9 cellular contexts compared by ENCODE assay signal in the genomic region with DNA sequence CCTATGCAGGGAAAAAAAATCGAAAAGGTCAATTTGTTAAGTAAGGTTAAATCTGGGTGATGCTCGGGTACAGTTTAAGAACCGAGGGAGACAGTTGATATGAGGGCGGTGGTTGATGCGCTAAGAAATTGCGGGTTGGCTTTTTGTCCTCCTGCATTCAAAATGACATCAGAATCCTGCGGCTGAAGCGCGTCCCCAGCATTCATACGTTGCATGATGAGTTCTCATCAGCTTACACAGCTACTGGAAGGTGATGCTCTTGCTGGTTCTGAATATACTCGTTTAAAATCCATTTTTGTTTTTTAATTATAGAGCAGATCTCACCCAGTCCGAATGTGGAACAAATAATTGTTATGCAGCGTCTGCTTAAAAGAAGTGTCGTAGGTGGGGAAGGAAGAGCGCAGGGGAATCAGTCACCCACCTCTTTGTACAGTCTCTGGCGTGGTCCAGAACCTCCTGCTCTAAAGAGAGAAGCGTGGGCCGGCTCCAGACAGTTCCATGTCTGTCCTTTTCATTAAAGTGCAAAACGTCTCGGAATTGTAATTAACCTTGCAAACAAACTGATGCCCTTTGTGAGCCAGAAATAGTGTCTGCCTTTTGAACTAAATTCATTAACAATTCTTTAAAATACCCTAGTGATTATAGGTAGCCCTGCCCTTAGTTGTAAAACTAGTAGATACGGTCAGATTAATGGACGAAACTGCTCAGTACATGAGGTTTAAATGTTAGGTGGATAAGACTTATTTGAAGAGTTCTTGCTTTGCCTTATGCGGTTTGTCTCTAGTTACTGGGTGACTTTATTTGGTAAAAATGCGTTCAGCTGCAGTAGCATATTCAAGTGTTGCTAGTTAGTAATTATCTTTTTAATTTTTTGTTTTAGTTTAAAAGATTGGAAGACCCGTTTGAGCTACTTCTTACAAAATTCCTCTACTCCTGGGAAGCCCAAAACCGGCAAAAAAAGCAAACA. TPM values are rescaled to one million over a fixed set of nuclear protein-coding genes. Genes with fewer than 3 reads are reported as not detected.
DNase-seq lines count a peak whose midpoint lies in the region; ATAC-seq, FAIRE-seq and TF ChIP-seq lines count a peak whose summit lies in the region.
"Had no signal": no experiment of that assay in that cellular context is flagged by ENCODE, and none has a peak within 500 bp of the region (broad histone marks: within the 10 kb centered on the region; RNA-seq: fewer than 3 reads in every experiment).

No MANE protein-coding gene starts in this region.

- no peak for FAIRE-seq in GM12892 (lab: Jason Lieb, UNC)
- FAIRE-seq: endometrium had no signal

- intact Hi-C loops in mammary epithelial cell (cut with micrococcal nuclease), result loop anchor here (2.0 to 5.0 kb wide), 3 partner anchors 97 to 332 kb away; a partner anchor contains a TSS

- TF ChIP-seq CTCF in GM10266 (IDR thresholded peaks at IDR 0.05; ENCODE audit: control insufficient read depth, insufficient read depth, low read depth, missing control alignments), result no peak
- no peak for TF ChIP-seq CTCF in mammary epithelial cell (conservative IDR thresholded peaks at IDR 0.05 in 1 of 2, IDR thresholded peaks at IDR 0.05 in 1 of 2; ENCODE audit: extremely low read depth in 1 of 2, insufficient read depth in 1 of 2, low read depth in 1 of 2, low read length in 2 of 2)

- 21% methylated on average over 25 of the region's 26 CpGs for WGBS in mammary epithelial cell (ENCODE audit: low coverage, missing lambda C conversion rate)

- H3K4me3 ChIP-seq in MG63 (peak overlapping the region; percentile 76), mammary epithelial cell (replicated peaks in 1 of 3; ENCODE audit: insufficient read depth in 1 of 3, low read depth in 2 of 3, low read length in 3 of 3) (peak overlapping the region; percentile 82 to 98 (median 95))

- no peak for ATAC-seq in GM18519 (IDR thresholded peaks at IDR 0.05; ENCODE audit: low FRiP score, unreplicated experiment)

- H3K27ac ChIP-seq in mammary epithelial cell (ENCODE audit: insufficient read depth, low read depth, low read length), result peak overlapping the region; percentile 70

- in situ Hi-C loops in mammary epithelial cell (cut with MboI; ENCODE audit: low sequenced_read_pairs in 2 of 2), result loop anchor here (5.0 to 10.0 kb wide), 2 partner anchors 205 to 208 kb away; no protein-coding TSS in a partner anchor

- H3K4me1 Mint-ChIP-seq in T-helper 2 cell treated with Interferon-gamma antibody and Interleukin-4, amounts not matched to agents 5 μg/mL and 100 μg/mL, for 36 hours (ENCODE audit: low read depth), result peaks cover 27% of the 10 kb centered on the region

- H3K4me1 ChIP-seq in mammary epithelial cell (ENCODE audit: insufficient read depth, low read length), result peaks cover 27% of the 10 kb centered on the region

- H3K27me3 ChIP-seq in MG63 (no peaks in the 10 kb centered on the region), mammary epithelial cell (ENCODE audit: insufficient read depth, low read length) (no peaks in the 10 kb centered on the region)

- H3K79me2 ChIP-seq in mammary epithelial cell (ENCODE audit: insufficient read depth, low read length), result peaks cover 13% of the 10 kb centered on the region

- TF ChIP-seq POLR2A in GM12892 (IDR thresholded peaks at IDR 0.05; ENCODE audit: low read depth, low read length), result no peak

- H3K27me3 Mint-ChIP-seq in T-helper 2 cell treated with Interferon-gamma antibody and Interleukin-4, amounts not matched to agents 5 μg/mL and 100 μg/mL, for 36 hours (ENCODE audit: low read depth), result peaks cover 16% of the 10 kb centered on the region

- peak overlapping the region; percentile 93 for H3K4me2 ChIP-seq in mammary epithelial cell (ENCODE audit: insufficient read depth, low read depth, low read length)

- H4K20me1 ChIP-seq in mammary epithelial cell (ENCODE audit: insufficient read depth, low read length), result no peaks in the 10 kb centered on the region

- DNase-seq in GM10266 (ENCODE audit: extremely low spot score), result peak; percentile 20
- peak; percentile 49 for DNase-seq in MG63
- DNase-seq in T-helper 2 cell treated with Interferon-gamma antibody and Interleukin-4, amounts not matched to agents 5 μg/mL and 100 μg/mL, for 36 hours (ENCODE audit: low spot score), result peak; percentile 67
- DNase-seq in mammary epithelial cell, result no peak
- peak; percentile 63 for DNase-seq in islet precursor cell
- peak; percentile 24 to 43 (median 42) for DNase-seq in stimulated activated CD4-positive, alpha-beta T cell treated with anti-CD3 and anti-CD28 coated beads, Interleukin-12 subunit alpha, Interleukin-12 subunit beta, amount 100 ng/mL, for 48 hours (ENCODE audit: low read depth in 2 of 3, low spot score in 1 of 3)
- DNase-seq in GM12892 (ENCODE audit: insufficient read length), result no peak

- CTCF ChIA-PET in mammary epithelial cell (lab: Charles Lee; ENCODE audit: low non-redundant PET), result interaction anchor here (0.6 kb wide), 1 partner anchor 210 kb away, joined by 4 read pairs; no protein-coding TSS in a partner anchor

- no peaks in the 10 kb centered on the region for H3K9me3 Mint-ChIP-seq in T-helper 2 cell treated with Interferon-gamma antibody and Interleukin-4, amounts not matched to agents 5 μg/mL and 100 μg/mL, for 36 hours

- H3K9me3 ChIP-seq in MG63 (no peaks in the 10 kb centered on the region), mammary epithelial cell (replicated peaks; ENCODE audit: insufficient read depth, low read length) (no peaks in the 10 kb centered on the region)

- H3K9ac ChIP-seq in mammary epithelial cell (ENCODE audit: insufficient read depth, low read length), result peak overlapping the region; percentile 89

- peaks cover 4% of the 10 kb centered on the region for H3K36me3 Mint-ChIP-seq in T-helper 2 cell treated with Interferon-gamma antibody and Interleukin-4, amounts not matched to agents 5 μg/mL and 100 μg/mL, for 36 hours (ENCODE audit: low read depth)

- H2AFZ ChIP-seq in mammary epithelial cell (ENCODE audit: low read depth, low read length), result peak overlapping the region; percentile 94

- H3K36me3 ChIP-seq in MG63 (no peaks in the 10 kb centered on the region), mammary epithelial cell (ENCODE audit: insufficient read depth, low read length) (peaks cover 10% of the 10 kb centered on the region)

- dilution Hi-C loops in mammary epithelial cell (cut with HindIII; ENCODE audit: low sequenced_read_pairs), result loop anchor here (5.0 to 25.0 kb wide), 2 partner anchors 98 to 203 kb away; no protein-coding TSS in a partner anchor

- peak overlapping the region; percentile 96 for H3K4me3 Mint-ChIP-seq in T-helper 2 cell treated with Interferon-gamma antibody and Interleukin-4, amounts not matched to agents 5 μg/mL and 100 μg/mL, for 36 hours

- H3K27ac Mint-ChIP-seq in T-helper 2 cell treated with Interferon-gamma antibody and Interleukin-4, amounts not matched to agents 5 μg/mL and 100 μg/mL, for 36 hours, result peak overlapping the region; percentile 95

- TSS peak; percentile 71 for BruUV-seq in mammary epithelial cell (replicated peaks; lab: Mats Ljungman, UMichigan)

RNA-seq across cellular contexts. Expression of a gene that starts 0.7 kb away (rescaled TPM):
- 0.20 TPM in 1 of 2 replicates, not detected in the other for total RNA-seq in MG63 (2014; rRNA removed; shearing (Covaris generic); ENCODE audit: low replicate concordance)
- total RNA-seq in mammary epithelial cell, result 10 to 100 TPM; 20.0 to 28.5 TPM
- polyA plus RNA-seq in mammary epithelial cell, result 7.0 TPM
- polyA minus RNA-seq in mammary epithelial cell, result 17.8 TPM
- polyA plus RNA-seq in GM12892 (2012; ENCODE audit: missing spikeins), result 4.9 TPM

Comparison
In these comparisons a context has a peak if more than half of its experiments do, and no peak if none do; other contexts are left out.
1. DNase-seq: peak in GM10266 (single experiment), MG63 (single experiment), T-helper 2 cell treated with Interferon-gamma antibody and Interleukin-4, amounts not matched to agents 5 μg/mL and 100 μg/mL, for 36 hours (single experiment), islet precursor cell (single experiment) and stimulated activated CD4-positive, alpha-beta T cell treated with anti-CD3 and anti-CD28 coated beads, Interleukin-12 subunit alpha, Interleukin-12 subunit beta, amount 100 ng/mL, for 48 hours (3 of 3); none in mammary epithelial cell (single experiment) and GM12892 (single experiment).
2. RNA of a gene that starts 0.7 kb away (total RNA-seq): 20.0 to 28.5 TPM in mammary epithelial cell; 0.20 TPM in MG63; every median in the first group is over 10 times any median in the second.